Comparison of ENCODE assay signal across 23 cellular contexts in the genomic region with DNA sequence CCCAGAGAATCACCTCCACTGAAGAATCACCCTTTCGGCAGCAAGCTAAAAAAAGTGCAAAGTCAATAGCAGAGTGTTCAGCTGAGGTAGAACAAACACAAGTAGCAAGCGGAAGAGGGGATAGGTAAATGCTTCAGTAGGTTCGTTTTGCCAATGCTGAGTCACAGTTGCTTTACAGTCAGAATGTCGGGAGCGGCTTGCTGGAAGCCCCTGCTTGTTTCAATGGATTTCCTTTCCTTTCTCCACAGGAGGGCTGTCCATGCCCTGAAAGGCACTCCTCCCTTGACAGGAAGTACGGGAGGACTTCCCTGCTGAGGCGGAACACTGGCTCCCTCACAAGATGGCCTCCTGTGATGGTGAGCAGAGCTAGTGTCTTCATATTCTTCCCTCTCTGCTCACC.
DNase-seq lines count a peak whose midpoint lies in the region; ATAC-seq, FAIRE-seq and TF ChIP-seq lines count a peak whose summit lies in the region.
"Had no signal": no experiment of that assay in that cellular context is flagged by ENCODE, and none has a peak within 500 bp of the region (broad histone marks: within the 10 kb centered on the region; RNA-seq: fewer than 3 reads in every experiment).

No MANE protein-coding gene starts in this region.

- no peak for ATAC-seq in HepG2
- no peak for ATAC-seq in right lobe of liver
- ATAC-seq in GM21526 (IDR thresholded peaks at IDR 0.05; ENCODE audit: low FRiP score, unreplicated experiment) = no peak
- ATAC-seq: GM12878, Panc1, Right ventricle myocardium inferior had no signal

- TF ChIP-seq CTCF in HepG2 (CRISPR knock-in tag; IDR thresholded peaks at IDR 0.05) (no peak), right lobe of liver (IDR thresholded peaks at IDR 0.05) (no peak), astrocyte (IDR thresholded peaks at IDR 0.05; ENCODE audit: insufficient read depth, low read depth, low read length) (no peak)

- BruUV-seq in HepG2 (replicated peaks; lab: Mats Ljungman, UMichigan) = no TSS peak

- POLR2A ChIA-PET in HepG2 (lab: Yijun Ruan, JAX) = no interaction called here

- H3K27me3 ChIP-seq in HepG2 (ENCODE audit: control insufficient read depth in 1 of 2, insufficient read depth in 2 of 2, low read length in 2 of 2) (no peaks in the 10 kb centered on the region), right lobe of liver (no peaks in the 10 kb centered on the region), astrocyte (ENCODE audit: insufficient read depth, low read length) (no peaks in the 10 kb centered on the region), MG63 (no peaks in the 10 kb centered on the region)
- H3K27me3 ChIP-seq: BLaER1 treated with 17β-estradiol and CSF1 and Interleukin-3, amounts not matched to agents 10 nM and 100 nM had no signal

- H3K4me1 ChIP-seq in HepG2 (ENCODE audit: insufficient read depth, low read length) (no peaks in the 10 kb centered on the region), right lobe of liver (no peaks in the 10 kb centered on the region), astrocyte (ENCODE audit: insufficient read depth, low read length) (peaks cover 13% of the 10 kb centered on the region)
- H3K4me1 ChIP-seq: BLaER1 treated with 17β-estradiol and CSF1 and Interleukin-3, amounts not matched to agents 10 nM and 100 nM had no signal

- no peak overlapping the region for H3K4me2 ChIP-seq in HepG2 (ENCODE audit: low read depth, low read length)
- peak overlapping the region; percentile 37 for H3K4me2 ChIP-seq in astrocyte (ENCODE audit: low read length)
- H3K4me2 ChIP-seq: BLaER1 treated with 17β-estradiol and CSF1 and Interleukin-3, amounts not matched to agents 10 nM and 100 nM; SK-N-SH had no signal

- TF ChIP-seq POLR2A in HepG2 (IDR thresholded peaks at IDR 0.05; ENCODE audit: insufficient read depth in 1 of 2, low read depth in 2 of 2, low read length in 2 of 2) (no peak), right lobe of liver (IDR thresholded peaks at IDR 0.05) (no peak)

- H3K9me3 ChIP-seq in HepG2 (ENCODE audit: low read length) = peaks cover 66% of the 10 kb centered on the region
- H3K9me3 ChIP-seq in right lobe of liver = no peaks in the 10 kb centered on the region
- peaks cover 4% of the 10 kb centered on the region for H3K9me3 ChIP-seq in astrocyte (ENCODE audit: insufficient read depth, low read depth, low read length)
- H3K9me3 ChIP-seq in MG63 = no peaks in the 10 kb centered on the region
- H3K9me3 ChIP-seq: BLaER1 treated with 17β-estradiol and CSF1 and Interleukin-3, amounts not matched to agents 10 nM and 100 nM; SK-N-SH had no signal

- H3K4me3 ChIP-seq in HepG2 (replicated peaks in 1 of 3; ENCODE audit: insufficient read depth in 1 of 3, low read depth in 2 of 3, low read length in 3 of 3) (no peak overlapping the region), right lobe of liver (no peak overlapping the region), astrocyte (ENCODE audit: insufficient read depth, low read depth, low read length) (no peak overlapping the region), MG63 (no peak overlapping the region)
- H3K4me3 ChIP-seq: BLaER1 treated with 17β-estradiol and CSF1 and Interleukin-3, amounts not matched to agents 10 nM and 100 nM; GM12878 had no signal

- no peaks in the 10 kb centered on the region for H4K20me1 ChIP-seq in HepG2 (ENCODE audit: insufficient read depth, low read length)
- H4K20me1 ChIP-seq in astrocyte (ENCODE audit: insufficient read depth, low read length) = no peaks in the 10 kb centered on the region
- H4K20me1 ChIP-seq: BLaER1 treated with 17β-estradiol and CSF1 and Interleukin-3, amounts not matched to agents 10 nM and 100 nM had no signal

- no peak overlapping the region for H3K4me3 Mint-ChIP-seq in astrocyte (ENCODE audit: unreplicated experiment)
- H3K4me3 Mint-ChIP-seq: CD8-positive, alpha-beta memory T cell; IgD-negative memory B cell had no signal

- CTCF ChIA-PET in HepG2 (lab: Yijun Ruan, JAX; ENCODE audit: low intra/inter-chr PET ratio, low total read pairs) = no interaction called here

- 36% methylated on average over 7 of the region's 7 CpGs for WGBS in HepG2 (ENCODE audit: low lambda C conversion rate)
- 89% methylated on average over 4 of the region's 7 CpGs for WGBS in right lobe of liver (ENCODE audit: insufficient coverage, low coverage, low lambda C conversion rate, missing lambda C conversion rate)

- H3K9me3 Mint-ChIP-seq in astrocyte (ENCODE audit: unreplicated experiment) = peaks cover 4% of the 10 kb centered on the region
- H3K9me3 Mint-ChIP-seq: IgD-negative memory B cell had no signal

- in situ Hi-C loops in HepG2 (cut with HindIII; ENCODE audit: extremely low pct_ligation_motif_present, low pct_unique_long_range_greater_than_20kb) = no loop called here

- no peak overlapping the region for H3K27ac Mint-ChIP-seq in astrocyte (ENCODE audit: unreplicated experiment)
- H3K27ac Mint-ChIP-seq: CD8-positive, alpha-beta memory T cell; IgD-negative memory B cell had no signal

- H3K36me3 Mint-ChIP-seq in astrocyte (ENCODE audit: low read depth, unreplicated experiment) = peaks cover 3% of the 10 kb centered on the region
- H3K36me3 Mint-ChIP-seq: CD8-positive, alpha-beta memory T cell; IgD-negative memory B cell had no signal

- FAIRE-seq in HepG2 (lab: Jason Lieb, UNC) (no peak), astrocyte (lab: Jason Lieb, UNC) (no peak)
- FAIRE-seq: GM12878 had no signal

- TF ChIP-seq EP300 in HepG2 (IDR thresholded peaks at IDR 0.05; ENCODE audit: low read depth in 2 of 2, low read length in 2 of 2) (no peak), HepG2 (CRISPR knock-in tag; IDR thresholded peaks at IDR 0.05; ENCODE audit: borderline replicate concordance) (no peak)

- H3K27ac ChIP-seq in HepG2 (ENCODE audit: extremely low read length, insufficient read depth, low read length) = no peak overlapping the region
- H3K27ac ChIP-seq in right lobe of liver = no peak overlapping the region
- H3K27ac ChIP-seq in astrocyte (ENCODE audit: low read depth, low read length) = peak overlapping the region; percentile 67
- H3K27ac ChIP-seq: BLaER1 treated with 17β-estradiol and CSF1 and Interleukin-3, amounts not matched to agents 10 nM and 100 nM had no signal

- TF ChIP-seq RAD21 in HepG2 (CRISPR knock-in tag; IDR thresholded peaks at IDR 0.05) = no peak

- intact Hi-C loops in HepG2 (cut with micrococcal nuclease; ENCODE audit: unreplicated experiment) = no loop called here
- intact Hi-C loops in right lobe of liver (cut with DNase I) = no loop called here

- H3K36me3 ChIP-seq in HepG2 (replicated peaks in 1 of 2; ENCODE audit: control insufficient read depth in 1 of 2, insufficient read depth in 2 of 2, low read length in 2 of 2) (no peaks in the 10 kb centered on the region), right lobe of liver (no peaks in the 10 kb centered on the region), astrocyte (ENCODE audit: insufficient read depth, low read length) (no peaks in the 10 kb centered on the region), MG63 (no peaks in the 10 kb centered on the region)
- H3K36me3 ChIP-seq: BLaER1 treated with 17β-estradiol and CSF1 and Interleukin-3, amounts not matched to agents 10 nM and 100 nM had no signal

- H3K79me2 ChIP-seq in HepG2 (ENCODE audit: insufficient read depth, low read length) (no peaks in the 10 kb centered on the region), astrocyte (ENCODE audit: insufficient read depth, low read length) (no peaks in the 10 kb centered on the region)

- no peak overlapping the region for H3K9ac ChIP-seq in HepG2 (ENCODE audit: insufficient read depth, low read depth, low read length)
- H3K9ac ChIP-seq in astrocyte (ENCODE audit: low read length) = no peak overlapping the region
- H3K9ac ChIP-seq: BLaER1 treated with 17β-estradiol and CSF1 and Interleukin-3, amounts not matched to agents 10 nM and 100 nM; SK-N-SH had no signal

- H2AFZ ChIP-seq in HepG2 (ENCODE audit: low read length) (no peak overlapping the region), astrocyte (ENCODE audit: low read depth, low read length) (peak overlapping the region; percentile 62)

- DNase-seq in HepG2 (ENCODE audit: low spot score) (no peak), right lobe of liver (no peak), astrocyte (ENCODE audit: low read depth) (peak; percentile 38), iPS-NIHi11 (ENCODE audit: low spot score) (peak; percentile 30), NCI-H510A treated with DMSO at 0.1 percent for 48 hours (lab: John Stamatoyannopoulos, UW) (no peak), MG63 (no peak), NCI-H187 (lab: John Stamatoyannopoulos, UW) (no peak)
- DNase-seq: 8988T; CD8-positive, alpha-beta memory T cell; DND-41; GDM1; NCI-H1436; NCI-H2029 treated with DMSO at 0.1 percent for 48 hours; NCI-H2171 treated with DMSO at 0.1 percent for 48 hours; NCI-H446 treated with DMSO at 0.1 percent for 48 hours; SK-N-SH; T-helper 1 cell had no signal

- peaks cover 5% of the 10 kb centered on the region for H3K4me1 Mint-ChIP-seq in astrocyte (ENCODE audit: low read depth, unreplicated experiment)
- H3K4me1 Mint-ChIP-seq: CD8-positive, alpha-beta memory T cell; IgD-negative memory B cell had no signal

- no peaks in the 10 kb centered on the region for H3K27me3 Mint-ChIP-seq in astrocyte (ENCODE audit: low read depth, unreplicated experiment)

TF ChIP-seq in HepG2, 621 proteins besides CTCF, POLR2A, EP300 and RAD21:
- TF ChIP-seq GABPA (IDR thresholded peaks at IDR 0.05; ENCODE audit: low read depth, low read length) = no peak
- TF ChIP-seq GABPA (CRISPR knock-in tag; IDR thresholded peaks at IDR 0.05; ENCODE audit: low read depth) = 0 out of 2 replicates have a peak, but pooled peaks have one; percentile 14
- no peak for TF ChIP-seq RXRA (CRISPR knock-in tag; IDR thresholded peaks at IDR 0.05)
- no peak for TF ChIP-seq ZNF816 (CRISPR knock-in tag; IDR thresholded peaks at IDR 0.05; ENCODE audit: borderline replicate concordance)
- TF ChIP-seq ZNF121 (CRISPR knock-in tag; IDR thresholded peaks at IDR 0.05) = no peak

Comparison
In these comparisons a context has a peak if more than half of its experiments do, and no peak if none do; other contexts are left out.
1. DNase-seq: peak in astrocyte (single experiment) and iPS-NIHi11 (single experiment); none in HepG2 (single experiment), right lobe of liver (0 of 3), NCI-H510A treated with DMSO at 0.1 percent for 48 hours (single experiment), MG63 (single experiment) and NCI-H187 (0 of 2).